In genomic region chr3:66763294-66763693, GRCh38 we compare ENCODE assay signal across 15 cellular contexts.
DNase-seq lines count a peak whose midpoint lies in the region; ATAC-seq and TF ChIP-seq lines count a peak whose summit lies in the region.
"Had no signal": no experiment of that assay in that cellular context is flagged by ENCODE, and none has a peak within 500 bp of the region (broad histone marks: within the 10 kb centered on the region; RNA-seq: fewer than 3 reads in every experiment).

No MANE protein-coding gene starts in this region.

- H3K4me1 Mint-ChIP-seq in progenitor cell of endocrine pancreas (ENCODE audit: low read depth) (peaks cover 6% of the 10 kb centered on the region), mesothelial cell of epicardium (no peaks in the 10 kb centered on the region)
- H3K4me1 Mint-ChIP-seq: activated T-helper 17 cell treated with anti-CD3 and anti-CD28 coated beads, Interleukin-2, amount 50 U/mL, for 72 hours had no signal

- peak overlapping the region in 3 of 4 donors; percentile 28 to 52 (median 40) for H3K27ac ChIP-seq in esophagus muscularis mucosa (replicated peaks in 1 of 4)
- H3K27ac ChIP-seq: coronary artery, SJCRH30 had no signal

- peaks cover 14% of the 10 kb centered on the region for H3K9me3 Mint-ChIP-seq in progenitor cell of endocrine pancreas (ENCODE audit: low read depth)
- H3K9me3 Mint-ChIP-seq in mesothelial cell of epicardium = peaks cover 32% of the 10 kb centered on the region

- H3K36me3 ChIP-seq in esophagus muscularis mucosa = no peaks in the 10 kb centered on the region
- H3K36me3 ChIP-seq: SJCRH30, tibial nerve had no signal

- no peaks in the 10 kb centered on the region for H3K27me3 ChIP-seq in esophagus muscularis mucosa
- H3K27me3 ChIP-seq: SJCRH30, tibial nerve had no signal

- H3K27me3 Mint-ChIP-seq in progenitor cell of endocrine pancreas (no peaks in the 10 kb centered on the region), mesothelial cell of epicardium (ENCODE audit: low read depth) (peaks cover 1% of the 10 kb centered on the region)
- H3K27me3 Mint-ChIP-seq: activated T-helper 17 cell treated with anti-CD3 and anti-CD28 coated beads, Interleukin-2, amount 50 U/mL, for 72 hours had no signal

- H3K27ac Mint-ChIP-seq in progenitor cell of endocrine pancreas (peak overlapping the region; percentile 4), mesothelial cell of epicardium (no peak overlapping the region)
- H3K27ac Mint-ChIP-seq: activated T-helper 17 cell treated with anti-CD3 and anti-CD28 coated beads, Interleukin-2, amount 50 U/mL, for 72 hours had no signal

- ATAC-seq in GM21528 (IDR thresholded peaks at IDR 0.05; ENCODE audit: low FRiP score, unreplicated experiment) (no peak), GM19395 (IDR thresholded peaks at IDR 0.05; ENCODE audit: unreplicated experiment) (no peak)
- ATAC-seq: activated T-helper 17 cell treated with anti-CD3 and anti-CD28 coated beads, Interleukin-2, amount 50 U/mL, for 72 hours had no signal

- intact Hi-C loops in esophagus muscularis mucosa (cut with DNase I) = no loop called here

- peaks cover 0 to 10% (median 0%) of the 10 kb centered on the region in 4 donors for H3K4me1 ChIP-seq in esophagus muscularis mucosa
- H3K4me1 ChIP-seq: SJCRH30 had no signal

- TF ChIP-seq CTCF in esophagus muscularis mucosa (IDR thresholded peaks at IDR 0.05) (no peak), progenitor cell of endocrine pancreas (IDR thresholded peaks at IDR 0.05; ENCODE audit: unreplicated experiment) (no peak), mesothelial cell of epicardium (IDR thresholded peaks at IDR 0.05; ENCODE audit: unreplicated experiment) (no peak)

- TF ChIP-seq EP300 in esophagus muscularis mucosa (IDR thresholded peaks at IDR 0.05) = no peak

- 67% methylated on average over 4 of the region's 4 CpGs for WGBS in esophagus muscularis mucosa

- H3K9me3 ChIP-seq in esophagus muscularis mucosa = peaks cover 0 to 8% (median 0%) of the 10 kb centered on the region in 4 donors
- H3K9me3 ChIP-seq: SJCRH30 had no signal

- H3K36me3 Mint-ChIP-seq in progenitor cell of endocrine pancreas (ENCODE audit: insufficient read depth) (no peaks in the 10 kb centered on the region), mesothelial cell of epicardium (no peaks in the 10 kb centered on the region)

- TF ChIP-seq POLR2A in esophagus muscularis mucosa (IDR thresholded peaks at IDR 0.05; ENCODE audit: low read depth) = no peak

- H3K4me3 ChIP-seq in esophagus muscularis mucosa = no peak overlapping the region
- H3K4me3 ChIP-seq: coronary artery, SJCRH30, tibial nerve had no signal

- H3K4me3 Mint-ChIP-seq in progenitor cell of endocrine pancreas (ENCODE audit: low read depth) (no peak overlapping the region), mesothelial cell of epicardium (no peak overlapping the region)
- H3K4me3 Mint-ChIP-seq: activated T-helper 17 cell treated with anti-CD3 and anti-CD28 coated beads, Interleukin-2, amount 50 U/mL, for 72 hours had no signal

- DNase-seq in EH (ENCODE audit: low read depth) (peak; percentile 42), RPMI7951 (ENCODE audit: low read depth) (peak; percentile 72), esophagus muscularis mucosa (ENCODE audit: extremely low spot score) (no peak), progenitor cell of endocrine pancreas (ENCODE audit: low spot score, unreplicated experiment) (no peak), mesothelial cell of epicardium (ENCODE audit: low spot score in 2 of 2, unreplicated experiment in 2 of 2) (no peak), NOMO-1 treated with dmso at 0.1 percent for 144 hours (lab: John Stamatoyannopoulos, UW; ENCODE audit: unreplicated experiment) (no peak)
- DNase-seq: activated CD4-positive, alpha-beta T cell treated with anti-CD3 and anti-CD28 coated beads for 4 hours; Karpas-422; NCI-H446 treated with DMSO at 0.1 percent for 48 hours; SJCRH30 had no signal

Comparison
In these comparisons a context has a peak if more than half of its experiments do, and no peak if none do; other contexts are left out.
1. DNase-seq: peak in EH (single experiment) and RPMI7951 (single experiment); none in esophagus muscularis mucosa (single experiment), progenitor cell of endocrine pancreas (single experiment), mesothelial cell of epicardium (0 of 2) and NOMO-1 treated with dmso at 0.1 percent for 144 hours (single experiment).